25 cellular contexts compared by ENCODE assay signal in genomic region chr14:51014625-51015024, GRCh38.
DNase-seq lines count a peak whose midpoint lies in the region; ATAC-seq and TF ChIP-seq lines count a peak whose summit lies in the region.
"Had no signal": no experiment of that assay in that cellular context is flagged by ENCODE, and none has a peak within 500 bp of the region (broad histone marks: within the 10 kb centered on the region; RNA-seq: fewer than 3 reads in every experiment).

No MANE protein-coding gene starts in this region.

- no peak overlapping the region for H3K27ac ChIP-seq in HEK293 (ENCODE audit: extremely low read depth, low read depth, low read length)
- H3K27ac ChIP-seq in osteoblast (ENCODE audit: low read depth, low read length), result peak overlapping the region; percentile 54
- no peak overlapping the region for H3K27ac ChIP-seq in lower lobe of right lung
- H3K27ac ChIP-seq: epithelial cell of prostate, Peyer's patch had no signal

- H3K27me3 Mint-ChIP-seq in brain, result no peaks in the 10 kb centered on the region
- H3K27me3 Mint-ChIP-seq in naive thymus-derived CD8-positive, alpha-beta T cell, result no peaks in the 10 kb centered on the region

- H3K4me1 Mint-ChIP-seq in brain, result peaks cover 34% of the 10 kb centered on the region
- H3K4me1 Mint-ChIP-seq in naive thymus-derived CD8-positive, alpha-beta T cell, result no peaks in the 10 kb centered on the region
- H3K4me1 Mint-ChIP-seq: naive thymus-derived CD4-positive, alpha-beta T cell had no signal

- POLR2A ChIA-PET in HEK293 (lab: Yijun Ruan, JAX), result no interaction called here
- POLR2A ChIA-PET in naive thymus-derived CD8-positive, alpha-beta T cell (lab: Charles Lee), result no interaction called here

- peak overlapping the region; percentile 18 for H3K4me2 ChIP-seq in osteoblast (ENCODE audit: insufficient read depth, low read length)

- H3K36me3 Mint-ChIP-seq in brain, result peaks cover 57% of the 10 kb centered on the region
- no peaks in the 10 kb centered on the region for H3K36me3 Mint-ChIP-seq in naive thymus-derived CD8-positive, alpha-beta T cell
- H3K36me3 Mint-ChIP-seq: CD8-positive, alpha-beta T cell; naive thymus-derived CD4-positive, alpha-beta T cell had no signal

- TF ChIP-seq CTCF in HEK293 (tag by site-specific recombination; IDR thresholded peaks at IDR 0.05), result no peak
- no peak for TF ChIP-seq CTCF in brain (conservative IDR thresholded peaks at IDR 0.05)
- no peak for TF ChIP-seq CTCF in osteoblast (IDR thresholded peaks at IDR 0.05; ENCODE audit: extremely low read depth, low read depth, low read length)
- no peak for TF ChIP-seq CTCF in lower lobe of right lung (IDR thresholded peaks at IDR 0.05)

- no peak overlapping the region for H2AFZ ChIP-seq in osteoblast (ENCODE audit: low read length)

- peaks cover 11% of the 10 kb centered on the region for H3K4me1 ChIP-seq in HEK293 (ENCODE audit: control insufficient read depth, insufficient read depth, low read length)
- peaks cover 34% of the 10 kb centered on the region for H3K4me1 ChIP-seq in osteoblast (ENCODE audit: insufficient read depth, low read length)
- H3K4me1 ChIP-seq in lower lobe of right lung, result peaks cover 5% of the 10 kb centered on the region
- H3K4me1 ChIP-seq: Peyer's patch had no signal

- no peaks in the 10 kb centered on the region; the same call in none of the 2 replicates for H3K9me3 ChIP-seq in HEK293 (ENCODE audit: control insufficient read depth, insufficient read depth, low read depth, low read length)
- H3K9me3 ChIP-seq in osteoblast (ENCODE audit: low read depth, low read length), result no peaks in the 10 kb centered on the region
- no peaks in the 10 kb centered on the region for H3K9me3 ChIP-seq in lower lobe of right lung
- H3K9me3 ChIP-seq: Peyer's patch, tibial nerve had no signal

- no peak for ATAC-seq in lower lobe of right lung
- ATAC-seq in naive thymus-derived CD8-positive, alpha-beta T cell, result no peak
- ATAC-seq: activated T-cell treated with anti-CD3 and anti-CD28 coated beads, Interleukin-2, amount 50 U/mL, for 72 hours; CD8-positive, alpha-beta T cell; K562; naive thymus-derived CD4-positive, alpha-beta T cell had no signal

- no peaks in the 10 kb centered on the region for H3K79me2 ChIP-seq in osteoblast (ENCODE audit: insufficient read depth, low read length)

- H3K9me3 Mint-ChIP-seq in brain, result peaks cover 0 to 10% (median 0%) of the 10 kb centered on the region in 5 experiments
- H3K9me3 Mint-ChIP-seq in naive thymus-derived CD8-positive, alpha-beta T cell, result no peaks in the 10 kb centered on the region
- H3K9me3 Mint-ChIP-seq: activated T-cell treated with anti-CD3 and anti-CD28 coated beads, Interleukin-2, amount 50 U/mL, for 72 hours; CD8-positive, alpha-beta T cell; mesothelial cell of epicardium; naive thymus-derived CD4-positive, alpha-beta T cell had no signal

- H3K4me3 Mint-ChIP-seq in brain, result peak overlapping the region in 1 of 5 experiments; percentile 24
- no peak overlapping the region for H3K4me3 Mint-ChIP-seq in naive thymus-derived CD8-positive, alpha-beta T cell
- H3K4me3 Mint-ChIP-seq: activated T-cell treated with anti-CD3 and anti-CD28 coated beads, Interleukin-2, amount 50 U/mL, for 72 hours; CD8-positive, alpha-beta T cell; mesothelial cell of epicardium; naive thymus-derived CD4-positive, alpha-beta T cell had no signal

- H3K27me3 ChIP-seq in osteoblast (ENCODE audit: insufficient read depth, low read length) (no peaks in the 10 kb centered on the region), lower lobe of right lung (ENCODE audit: low read depth) (no peaks in the 10 kb centered on the region)
- H3K27me3 ChIP-seq: Peyer's patch, tibial nerve had no signal

- intact Hi-C loops in lower lobe of right lung (cut with DNase I), result no loop called here

- no peaks in the 10 kb centered on the region for H4K20me1 ChIP-seq in osteoblast (ENCODE audit: insufficient read depth, low read length)

- H3K36me3 ChIP-seq in HEK293 (ENCODE audit: control insufficient read depth in 2 of 2, insufficient read depth in 1 of 2, low read length in 2 of 2) (peaks cover 0 to 3% of the 10 kb centered on the region in 2 experiments; a peak in 2 of 3 replicates), osteoblast (ENCODE audit: insufficient read depth, low read length) (no peaks in the 10 kb centered on the region), lower lobe of right lung (no peaks in the 10 kb centered on the region)
- H3K36me3 ChIP-seq: Peyer's patch, tibial nerve had no signal

- CTCF ChIA-PET in HEK293 (lab: Yijun Ruan, JAX), result no interaction called here

- no peak overlapping the region for H3K4me3 ChIP-seq in HEK293 (ENCODE audit: low read depth, low read length)
- no peak overlapping the region for H3K4me3 ChIP-seq in osteoblast (ENCODE audit: insufficient read depth, low read length)
- no peak overlapping the region for H3K4me3 ChIP-seq in lower lobe of right lung
- H3K4me3 ChIP-seq: K562, Peyer's patch, tibial nerve had no signal

- DNase-seq in NCI-H2171 treated with DMSO at 0.1 percent for 48 hours (lab: John Stamatoyannopoulos, UW) (peak; percentile 35), NCI-H2171 (lab: John Stamatoyannopoulos, UW) (no peak), osteoblast (ENCODE audit: insufficient read length, low spot score, missing footprints) (no peak), lower lobe of right lung (no peak), CD1c-positive myeloid dendritic cell (ENCODE audit: extremely low spot score) (no peak)
- no peak for DNase-seq in naive thymus-derived CD8-positive, alpha-beta T cell
- DNase-seq: activated CD4-positive, alpha-beta T cell treated with anti-CD3 and anti-CD28 coated beads for 48 hours; activated naive CD4-positive, alpha-beta T cell treated with anti-CD3 and anti-CD28 coated beads, Interleukin-2, amount 50 U/mL, for 16 hours; activated T-cell treated with anti-CD3 and anti-CD28 coated beads, Interleukin-2, amount 50 U/mL, for 72 hours; AML-193; CD8-positive, alpha-beta T cell; DMS53; left colon; naive thymus-derived CD4-positive, alpha-beta T cell; NCI-H1436; NCI-H510A; Peyer's patch; stimulated activated naive CD4-positive, alpha-beta T cell treated with Interleukin-2 at 50 U/mL for 16 hours; T-helper 2 cell had no signal

- peak overlapping the region in 4 of 5 experiments; percentile 69 to 94 (median 92) for H3K27ac Mint-ChIP-seq in brain
- no peak overlapping the region for H3K27ac Mint-ChIP-seq in naive thymus-derived CD8-positive, alpha-beta T cell
- H3K27ac Mint-ChIP-seq: activated T-cell treated with anti-CD3 and anti-CD28 coated beads, Interleukin-2, amount 50 U/mL, for 72 hours; CD8-positive, alpha-beta T cell; mesothelial cell of epicardium; naive thymus-derived CD4-positive, alpha-beta T cell had no signal

TF ChIP-seq in HEK293, 187 proteins besides CTCF, POLR2A, EP300 and RAD21:
- TF ChIP-seq KLF8 (tag by site-specific recombination; IDR thresholded peaks at IDR 0.05), result no peak
- peak; percentile 27; the same call in 1 of the 2 replicates for TF ChIP-seq ZNF335 (tag by site-specific recombination; conservative IDR thresholded peaks at IDR 0.05)
- no peak for TF ChIP-seq ZNF174 (tag by site-specific recombination; IDR thresholded peaks at IDR 0.05)

Comparison
In these comparisons a context has a peak if more than half of its experiments do, and no peak if none do; other contexts are left out.
1. H3K27ac Mint-ChIP-seq: peak in brain (4 of 5); none in naive thymus-derived CD8-positive, alpha-beta T cell (0 of 10).